In genomic region chr19:2277138-2277537, GRCh38 we compare ENCODE assay signal across 31 cellular contexts. TPM values are rescaled to one million over a fixed set of nuclear protein-coding genes. Genes with fewer than 3 reads are reported as not detected.
A peak's percentile ranks its signal among the peaks of the same experiment; 100 is the strongest.
DNase-seq lines count a peak whose midpoint lies in the region; ATAC-seq, FAIRE-seq and TF ChIP-seq lines count a peak whose summit lies in the region.
"Had no signal": no experiment of that assay in that cellular context is flagged by ENCODE, and none has a peak within 500 bp of the region (broad histone marks: within the 10 kb centered on the region; RNA-seq: fewer than 3 reads in every experiment).

No MANE protein-coding gene starts in this region.

- H3K27ac ChIP-seq in GM12878 (ENCODE audit: control insufficient read depth, insufficient read depth) = no peak overlapping the region
- H3K27ac ChIP-seq in neutrophil = peak overlapping the region; percentile 74
- H3K27ac ChIP-seq: brain microvascular endothelial cell, sigmoid colon had no signal

- CTCF ChIA-PET in Caco-2 (lab: Charles Lee) (no interaction called here), GM12878 (lab: Yijun Ruan, JAX) (interaction anchor here (1.1 to 6.4 kb wide), 3 partner anchors 24 to 115 kb away, joined by 3 to 46 read pairs (median 7); no protein-coding TSS in a partner anchor)

- no peak for TF ChIP-seq EP300 in GM12878 (IDR thresholded peaks at IDR 0.05; ENCODE audit: borderline replicate concordance in 1 of 2, control insufficient read depth in 1 of 2, low read depth in 2 of 2, low read length in 2 of 2)

- peak overlapping the region; percentile 61 for H3K27ac Mint-ChIP-seq in activated T-cell treated with anti-CD3 and anti-CD28 coated beads, Interleukin-2, amount 50 U/mL, for 72 hours
- peak overlapping the region; percentile 87 for H3K27ac Mint-ChIP-seq in Caco-2 (ENCODE audit: unreplicated experiment)
- H3K27ac Mint-ChIP-seq: mesothelial cell of epicardium had no signal

- no peak overlapping the region for H2AFZ ChIP-seq in GM12878 (ENCODE audit: control insufficient read depth, low read depth, low read length)

- H3K4me2 ChIP-seq in GM12878 (ENCODE audit: control insufficient read depth, insufficient read depth) = no peak overlapping the region

- peaks cover 5% of the 10 kb centered on the region for H4K20me1 ChIP-seq in GM12878 (ENCODE audit: control insufficient read depth, insufficient read depth)

- H3K9ac ChIP-seq in GM12878 (ENCODE audit: control insufficient read depth, insufficient read depth, low read length) = no peak overlapping the region

- peaks cover 3% of the 10 kb centered on the region; the same call in 1 of the 2 replicates for H3K36me3 ChIP-seq in Caco-2 (ENCODE audit: control insufficient read depth, insufficient read depth, low read length)
- peaks cover 4 to 14% of the 10 kb centered on the region in 2 experiments for H3K36me3 ChIP-seq in GM12878 (ENCODE audit: control insufficient read depth in 2 of 2, insufficient read depth in 2 of 2, low read length in 1 of 2)
- peaks cover 74% of the 10 kb centered on the region for H3K36me3 ChIP-seq in neutrophil

- peaks cover 25% of the 10 kb centered on the region for H3K79me2 ChIP-seq in GM12878 (ENCODE audit: control insufficient read depth, insufficient read depth, low read length)

- FAIRE-seq in GM12878 (lab: Jason Lieb, UNC) = no peak
- FAIRE-seq: GM18507, H54, kidney, urothelium cell line had no signal

- BruUV-seq in Caco-2 (replicated peaks; lab: Mats Ljungman, UMichigan) (no TSS peak), GM12878 (replicated peaks; lab: Mats Ljungman, UMichigan) (no TSS peak)

- intact Hi-C loops in Caco-2 (cut with micrococcal nuclease; ENCODE audit: unreplicated experiment) = loop anchor here (5.0 kb wide), 1 partner anchor 110 kb away; no protein-coding TSS in a partner anchor
- intact Hi-C loops in GM12878 (cut with micrococcal nuclease; ENCODE audit: unreplicated experiment) = loop anchor here (5.0 to 10.0 kb wide), 2 partner anchors 115 to 508 kb away; partner anchors contain the start of genes SGTA and THOP1

- POLR2A ChIA-PET in Caco-2 (lab: Charles Lee) (no interaction called here), GM12878 (lab: Charles Lee) (interaction anchor here (0.6 kb wide), 1 partner anchor 113 kb away, joined by 6 read pairs; no protein-coding TSS in a partner anchor)

- WGBS in GM12878 (ENCODE audit: insufficient coverage, insufficient replicate concordance, low lambda C conversion rate, missing lambda C conversion rate) = 78% methylated on average over 9 of the region's 9 CpGs

- H3K9me3 ChIP-seq in Caco-2 (no peaks in the 10 kb centered on the region), GM12878 (replicated peaks; ENCODE audit: control insufficient read depth, insufficient read depth, low read length) (no peaks in the 10 kb centered on the region), neutrophil (no peaks in the 10 kb centered on the region)
- H3K9me3 ChIP-seq: sigmoid colon had no signal

- in situ Hi-C loops in GM12878 (cut with MboI) = loop anchor here (10.0 kb wide), 1 partner anchor 338 kb away; no protein-coding TSS in a partner anchor

- no peaks in the 10 kb centered on the region for H3K9me3 Mint-ChIP-seq in activated T-cell treated with anti-CD3 and anti-CD28 coated beads, Interleukin-2, amount 50 U/mL, for 72 hours
- H3K9me3 Mint-ChIP-seq in activated T-cell treated with anti-CD3 and anti-CD28 coated beads, Interleukin-2, amount 50 U/mL, for 4 hours = no peaks in the 10 kb centered on the region
- no peaks in the 10 kb centered on the region for H3K9me3 Mint-ChIP-seq in Caco-2 (ENCODE audit: unreplicated experiment)
- H3K9me3 Mint-ChIP-seq: mesothelial cell of epicardium; nephron; stimulated activated effector memory CD8-positive, alpha-beta T cell treated with anti-CD3 and anti-CD28 coated beads, Interleukin-12 subunit alpha, Interleukin-12 subunit beta, amount 100 ng/mL, for 72 hours had no signal

- TF ChIP-seq CTCF in Caco-2 (IDR thresholded peaks at IDR 0.05; ENCODE audit: insufficient read depth in 1 of 2, low read depth in 1 of 2, low read length in 1 of 2, severe bottlenecking in 1 of 2, unreplicated experiment in 1 of 2) = no peak
- no peak for TF ChIP-seq CTCF in GM12878 (IDR thresholded peaks at IDR 0.05 in 2 of 3, conservative IDR thresholded peaks at IDR 0.05 in 1 of 3; ENCODE audit: control insufficient read depth in 2 of 3, extremely low read depth in 1 of 3, insufficient read depth in 1 of 3, low read depth in 3 of 3, low read length in 3 of 3)
- TF ChIP-seq CTCF in neutrophil (IDR thresholded peaks at IDR 0.05) = no peak

- peak; percentile 41; the same call in 1 of the 2 replicates for TF ChIP-seq POLR2A in GM12878 (IDR thresholded peaks at IDR 0.05; ENCODE audit: low read depth, low read length)

- no peak for DNase-seq in activated T-cell treated with anti-CD3 and anti-CD28 coated beads, Interleukin-2, amount 50 U/mL, for 72 hours
- DNase-seq in activated T-cell treated with anti-CD3 and anti-CD28 coated beads, Interleukin-2, amount 50 U/mL, for 4 hours = no peak
- no peak for DNase-seq in Caco-2
- DNase-seq in GM12878 (ENCODE audit: low read depth, low spot score) = no peak
- DNase-seq in MV-4-11 (lab: John Stamatoyannopoulos, UW) = no peak
- DNase-seq: activated CD4-positive, alpha-beta T cell treated with anti-CD3 and anti-CD28 coated beads, Interleukin-2, amount 50 U/mL, for 4 hours; activated CD4-positive, CD25-positive, alpha-beta regulatory T cell; activated CD8-positive, alpha-beta memory T cell treated with anti-CD3 and anti-CD28 coated beads, Interleukin-2, amount 50 U/mL, for 4 hours; activated effector memory CD4-positive, alpha-beta T cell treated with anti-CD3 and anti-CD28 coated beads, Interleukin-2, amount 50 U/mL, for 16 hours; brain microvascular endothelial cell; DMS79; GDM1; kidney; NCI-H1105 treated with DMSO at 0.1 percent for 48 hours; NCI-H2029; NCI-H524 treated with DMSO at 0.1 percent for 48 hours; sigmoid colon; stimulated activated CD4-positive, alpha-beta T cell treated with anti-CD3 and anti-CD28 coated beads, Interleukin-4, amount 100 ng/mL, for 24 hours had no signal

- H3K4me1 ChIP-seq in Caco-2 (peaks cover 7% of the 10 kb centered on the region; the same call in 1 of the 2 replicates), GM12878 (ENCODE audit: control insufficient read depth, insufficient read depth, low read length) (peaks cover 14% of the 10 kb centered on the region), neutrophil (ENCODE audit: control insufficient read depth in 1 of 2, insufficient read depth in 1 of 2, low read depth in 1 of 2, low read length in 1 of 2) (peaks cover 78 to 79% of the 10 kb centered on the region in 2 experiments)

- no peak for TF ChIP-seq RAD21 in GM12878 (IDR thresholded peaks at IDR 0.05; ENCODE audit: insufficient read depth, low read depth, low read length)

- H3K4me3 ChIP-seq in Caco-2 (ENCODE audit: low read depth, low read length) (no peak overlapping the region), GM12878 (no peak overlapping the region), neutrophil (ENCODE audit: low read depth in 1 of 2, low read length in 1 of 2) (no peak overlapping the region)
- H3K4me3 ChIP-seq: sigmoid colon had no signal

- RAD21 ChIA-PET in GM12878 (lab: Charles Lee; ENCODE audit: unreplicated experiment) = interaction anchor here (1.0 to 1.4 kb wide), 2 partner anchors 39 to 334 kb away, joined by 3 to 6 read pairs; no protein-coding TSS in a partner anchor

- H3K27me3 ChIP-seq in Caco-2 (replicated peaks; ENCODE audit: control insufficient read depth, insufficient read depth, low read length) = no peaks in the 10 kb centered on the region
- no peaks in the 10 kb centered on the region for H3K27me3 ChIP-seq in GM12878 (replicated peaks in 1 of 2; ENCODE audit: control insufficient read depth in 2 of 2, insufficient read depth in 2 of 2, low read length in 1 of 2)
- no peaks in the 10 kb centered on the region for H3K27me3 ChIP-seq in neutrophil
- H3K27me3 ChIP-seq: brain microvascular endothelial cell, sigmoid colon had no signal

- H3K4me1 Mint-ChIP-seq in activated T-cell treated with anti-CD3 and anti-CD28 coated beads, Interleukin-2, amount 50 U/mL, for 72 hours (ENCODE audit: low read depth) = peaks cover 28% of the 10 kb centered on the region
- H3K4me1 Mint-ChIP-seq in activated T-cell treated with anti-CD3 and anti-CD28 coated beads, Interleukin-2, amount 50 U/mL, for 4 hours (ENCODE audit: low read depth) = peaks cover 30% of the 10 kb centered on the region
- H3K4me1 Mint-ChIP-seq in Caco-2 (ENCODE audit: low read depth, unreplicated experiment) = no peaks in the 10 kb centered on the region

- no peaks in the 10 kb centered on the region for H3K27me3 Mint-ChIP-seq in activated T-cell treated with anti-CD3 and anti-CD28 coated beads, Interleukin-2, amount 50 U/mL, for 72 hours (ENCODE audit: low read depth)
- H3K27me3 Mint-ChIP-seq in activated T-cell treated with anti-CD3 and anti-CD28 coated beads, Interleukin-2, amount 50 U/mL, for 4 hours (ENCODE audit: low read depth) = no peaks in the 10 kb centered on the region
- H3K27me3 Mint-ChIP-seq in Caco-2 (ENCODE audit: insufficient read depth, unreplicated experiment) = no peaks in the 10 kb centered on the region

- SMC1A ChIA-PET in GM12878 (lab: Charles Lee; ENCODE audit: uncharacterized antibody, unreplicated experiment) = interaction anchor here (0.9 to 1.8 kb wide), 4 partner anchors 11 to 334 kb away, joined by 3 to 5 read pairs (median 4); no protein-coding TSS in a partner anchor

- no peak for ATAC-seq in activated T-cell treated with anti-CD3 and anti-CD28 coated beads, Interleukin-2, amount 50 U/mL, for 72 hours (replicated peaks in 1 of 2)
- ATAC-seq in activated T-cell treated with anti-CD3 and anti-CD28 coated beads, Interleukin-2, amount 50 U/mL, for 4 hours = no peak
- ATAC-seq in GM12878 (no peak), HG03342 (IDR thresholded peaks at IDR 0.05; ENCODE audit: unreplicated experiment) (no peak), HG03280 (IDR thresholded peaks at IDR 0.05; ENCODE audit: unreplicated experiment) (no peak)
- ATAC-seq: stimulated activated effector memory CD8-positive, alpha-beta T cell treated with anti-CD3 and anti-CD28 coated beads, Interleukin-12 subunit alpha, Interleukin-12 subunit beta, amount 100 ng/mL, for 72 hours had no signal

- H3K4me3 Mint-ChIP-seq in activated T-cell treated with anti-CD3 and anti-CD28 coated beads, Interleukin-2, amount 50 U/mL, for 72 hours = no peak overlapping the region
- H3K4me3 Mint-ChIP-seq in activated T-cell treated with anti-CD3 and anti-CD28 coated beads, Interleukin-2, amount 50 U/mL, for 4 hours = no peak overlapping the region
- H3K4me3 Mint-ChIP-seq in Caco-2 (ENCODE audit: unreplicated experiment) = no peak overlapping the region
- H3K4me3 Mint-ChIP-seq: mesothelial cell of epicardium; stimulated activated effector memory CD8-positive, alpha-beta T cell treated with anti-CD3 and anti-CD28 coated beads, Interleukin-12 subunit alpha, Interleukin-12 subunit beta, amount 100 ng/mL, for 72 hours had no signal

- H3K36me3 Mint-ChIP-seq in activated T-cell treated with anti-CD3 and anti-CD28 coated beads, Interleukin-2, amount 50 U/mL, for 72 hours (ENCODE audit: insufficient read depth in 2 of 2) = peaks cover 4 to 6% of the 10 kb centered on the region in 2 donors
- H3K36me3 Mint-ChIP-seq in activated T-cell treated with anti-CD3 and anti-CD28 coated beads, Interleukin-2, amount 50 U/mL, for 4 hours (ENCODE audit: insufficient read depth) = peaks cover 10% of the 10 kb centered on the region
- peaks cover 69% of the 10 kb centered on the region for H3K36me3 Mint-ChIP-seq in Caco-2 (ENCODE audit: insufficient read depth, unreplicated experiment)

RNA-seq across cellular contexts. Expression of gene PEAK3, which starts 4.8 kb away (rescaled TPM):
- total RNA-seq in activated T-cell treated with anti-CD3 and anti-CD28 coated beads, Interleukin-2, amount 50 U/mL, for 72 hours = under 1 TPM in 1 of 2 donors, not detected in 1; 0.09 TPM
- under 1 TPM in 1 of 3 donors, not detected in 2; 0.11 TPM for total RNA-seq in activated T-cell treated with anti-CD3 and anti-CD28 coated beads, Interleukin-2, amount 50 U/mL, for 4 hours
- total RNA-seq in Caco-2 (2022) (not detected in 2 replicates), GM12878 (2014; rRNA removed) (not detected in 2 replicates), GM12878 (2014; rRNA removed; fragmentation: Illumina TruSeq; extraction: Trizol) (not detected in 2 replicates), GM12878 (2021) (0.10 and 0.13 TPM in 2 replicates)
- not detected in 2 replicates for total RNA-seq in GM12878 (2013; cell fraction: nucleolus; rRNA removed)
- 0.09 TPM for polyA plus RNA-seq in GM12878 (2011; ENCODE audit: low read depth)
- polyA plus RNA-seq in GM12878 (2011; rRNA removed) (0.03 TPM in 1 of 2 replicates, not detected in the other), GM12878 (2014; fragmentation: Illumina TruSeq; extraction: Trizol) (not detected in 2 replicates), GM12878 (2014; fragmentation: Nextera tagmentation; extraction: Ambion mirVana) (not detected), GM12878 (2014; rRNA removed) (not detected in 2 replicates), GM12878 (2016; fragmentation: Nextera tagmentation; extraction: Ambion mirVana) (under 1 TPM in 1 of 2 experiments, not detected in 1; 0.05 TPM)
- not detected in 2 replicates for polyA plus RNA-seq in GM12878 (2011; cell fraction: cytosol; rRNA removed)
- polyA plus RNA-seq in GM12878 (2011; cell fraction: nucleus; rRNA removed) = 0.06 and 0.19 TPM in 2 replicates
- polyA plus RNA-seq in GM12878 (2012) = 0.25 and 1.1 TPM in 2 replicates
- 0.05 TPM in 1 of 2 replicates, not detected in the other for polyA minus RNA-seq in GM12878 (2011; rRNA and poly(A)+ RNA removed)
- 0.52 TPM in 1 of 2 replicates, not detected in the other for polyA minus RNA-seq in GM12878 (2011; cell fraction: cytosol; rRNA and poly(A)+ RNA removed)
- polyA minus RNA-seq in GM12878 (2011; cell fraction: nucleus; rRNA and poly(A)+ RNA removed) = 0.12 and 0.19 TPM in 2 replicates
- total RNA-seq: M059J, mesothelial cell of epicardium had no signal

RNA-seq across cellular contexts. Expression of gene JSRP1, which starts 20.9 kb away (rescaled TPM):
- total RNA-seq in activated T-cell treated with anti-CD3 and anti-CD28 coated beads, Interleukin-2, amount 50 U/mL, for 72 hours = 1 to 10 TPM in 1 of 2 donors, under 1 TPM in 1; 0.72 to 1.6 TPM
- under 1 TPM; 0.63 to 0.95 (median 0.89) TPM for total RNA-seq in activated T-cell treated with anti-CD3 and anti-CD28 coated beads, Interleukin-2, amount 50 U/mL, for 4 hours
- total RNA-seq in Caco-2 (2022) = not detected in 2 replicates
- not detected in 2 replicates for total RNA-seq in GM12878 (2013; cell fraction: nucleolus; rRNA removed)
- not detected in 2 replicates for total RNA-seq in GM12878 (2014; rRNA removed)
- total RNA-seq in GM12878 (2014; rRNA removed; fragmentation: Illumina TruSeq; extraction: Trizol) = not detected in 2 replicates
- total RNA-seq in GM12878 (2021) = 0.41 and 0.43 TPM in 2 replicates
- not detected for polyA plus RNA-seq in GM12878 (2011; ENCODE audit: low read depth)
- not detected in 2 replicates for polyA plus RNA-seq in GM12878 (2011; rRNA removed)
- 0.10 TPM in 1 of 2 replicates, not detected in the other for polyA plus RNA-seq in GM12878 (2011; cell fraction: cytosol; rRNA removed)
- polyA plus RNA-seq in GM12878 (2011; cell fraction: nucleus; rRNA removed) = 0.13 TPM in 1 of 2 replicates, not detected in the other
- polyA plus RNA-seq in GM12878 (2012) = 0.90 and 2.8 TPM in 2 replicates
- polyA plus RNA-seq in GM12878 (2014; fragmentation: Illumina TruSeq; extraction: Trizol) = not detected in 2 replicates
- not detected for polyA plus RNA-seq in GM12878 (2014; fragmentation: Nextera tagmentation; extraction: Ambion mirVana)
- 0.14 TPM in 1 of 2 replicates, not detected in the other for polyA plus RNA-seq in GM12878 (2014; rRNA removed)
- polyA plus RNA-seq in GM12878 (2016; fragmentation: Nextera tagmentation; extraction: Ambion mirVana) = under 1 TPM; 0.49 to 0.91 TPM
- polyA minus RNA-seq in GM12878 (2011; rRNA and poly(A)+ RNA removed) = 0.72 TPM in 1 of 2 replicates, not detected in the other
- polyA minus RNA-seq in GM12878 (2011; cell fraction: cytosol; rRNA and poly(A)+ RNA removed) = not detected in 2 replicates
- polyA minus RNA-seq in GM12878 (2011; cell fraction: nucleus; rRNA and poly(A)+ RNA removed) = not detected in 2 replicates
- total RNA-seq: A172, M059J, posterior vena cava, temporal lobe had no signal

RNA-seq across cellular contexts. Expression of gene AMH, which starts 28.0 kb away (rescaled TPM):
- total RNA-seq in activated T-cell treated with anti-CD3 and anti-CD28 coated beads, Interleukin-2, amount 50 U/mL, for 72 hours = 1 to 10 TPM; 4.6 to 10.0 TPM
- 1 to 10 TPM; 3.9 to 9.4 (median 5.8) TPM for total RNA-seq in activated T-cell treated with anti-CD3 and anti-CD28 coated beads, Interleukin-2, amount 50 U/mL, for 4 hours
- total RNA-seq in Caco-2 (2022) (19.3 and 19.4 TPM in 2 replicates), GM12878 (2014; rRNA removed) (1.4 and 1.7 TPM in 2 replicates), GM12878 (2014; rRNA removed; fragmentation: Illumina TruSeq; extraction: Trizol) (0.18 TPM in 1 of 2 replicates, not detected in the other), GM12878 (2021) (2.1 and 3.5 TPM in 2 replicates)
- 3.2 and 4.9 TPM in 2 replicates for total RNA-seq in GM12878 (2013; cell fraction: nucleolus; rRNA removed)
- polyA plus RNA-seq in GM12878 (2011; ENCODE audit: low read depth) = not detected
- polyA plus RNA-seq in GM12878 (2011; rRNA removed) (0.20 and 0.22 TPM in 2 replicates), GM12878 (2014; fragmentation: Illumina TruSeq; extraction: Trizol) (not detected in 2 replicates), GM12878 (2014; fragmentation: Nextera tagmentation; extraction: Ambion mirVana) (not detected), GM12878 (2014; rRNA removed) (2.6 TPM in 2 replicates), GM12878 (2016; fragmentation: Nextera tagmentation; extraction: Ambion mirVana) (under 1 TPM in 1 of 2 experiments, not detected in 1; 0.17 TPM)
- polyA plus RNA-seq in GM12878 (2011; cell fraction: cytosol; rRNA removed) = 0.30 and 0.89 TPM in 2 replicates
- 15.5 and 28.6 TPM in 2 replicates for polyA plus RNA-seq in GM12878 (2011; cell fraction: nucleus; rRNA removed)
- polyA plus RNA-seq in GM12878 (2012) = 0.27 and 0.92 TPM in 2 replicates
- 0.31 TPM in 1 of 2 replicates, not detected in the other for polyA minus RNA-seq in GM12878 (2011; rRNA and poly(A)+ RNA removed)
- polyA minus RNA-seq in GM12878 (2011; cell fraction: cytosol; rRNA and poly(A)+ RNA removed) = 1.2 TPM in 1 of 2 replicates, not detected in the other
- polyA minus RNA-seq in GM12878 (2011; cell fraction: nucleus; rRNA and poly(A)+ RNA removed) = 1.6 and 5.0 TPM in 2 replicates

RNA-seq across cellular contexts. Expression of gene LINGO3, which starts 30.8 kb away (rescaled TPM):
- total RNA-seq in activated T-cell treated with anti-CD3 and anti-CD28 coated beads, Interleukin-2, amount 50 U/mL, for 72 hours = not detected
- total RNA-seq in activated T-cell treated with anti-CD3 and anti-CD28 coated beads, Interleukin-2, amount 50 U/mL, for 4 hours = not detected
- 1.3 and 1.4 TPM in 2 replicates for total RNA-seq in Caco-2 (2022)
- 0.31 TPM in 1 of 2 replicates, not detected in the other for total RNA-seq in GM12878 (2013; cell fraction: nucleolus; rRNA removed)
- 0.22 and 0.40 TPM in 2 replicates for total RNA-seq in GM12878 (2014; rRNA removed)
- total RNA-seq in GM12878 (2014; rRNA removed; fragmentation: Illumina TruSeq; extraction: Trizol) = 0.09 TPM in 1 of 2 replicates, not detected in the other
- 0.27 and 0.33 TPM in 2 replicates for total RNA-seq in GM12878 (2021)
- 0.21 TPM for polyA plus RNA-seq in GM12878 (2011; ENCODE audit: low read depth)
- not detected in 2 replicates for polyA plus RNA-seq in GM12878 (2011; rRNA removed)
- not detected in 2 replicates for polyA plus RNA-seq in GM12878 (2011; cell fraction: cytosol; rRNA removed)
- polyA plus RNA-seq in GM12878 (2011; cell fraction: nucleus; rRNA removed) = 0.06 TPM in 1 of 2 replicates, not detected in the other
- 1.5 and 1.8 TPM in 2 replicates for polyA plus RNA-seq in GM12878 (2012)
- not detected in 2 replicates for polyA plus RNA-seq in GM12878 (2014; fragmentation: Illumina TruSeq; extraction: Trizol)
- polyA plus RNA-seq in GM12878 (2014; fragmentation: Nextera tagmentation; extraction: Ambion mirVana) = not detected
- polyA plus RNA-seq in GM12878 (2014; rRNA removed) = 0.05 and 0.09 TPM in 2 replicates
- 1 to 10 TPM; 1.2 to 2.0 TPM for polyA plus RNA-seq in GM12878 (2016; fragmentation: Nextera tagmentation; extraction: Ambion mirVana)
- not detected in 2 replicates for polyA minus RNA-seq in GM12878 (2011; rRNA and poly(A)+ RNA removed)
- not detected in 2 replicates for polyA minus RNA-seq in GM12878 (2011; cell fraction: cytosol; rRNA and poly(A)+ RNA removed)
- not detected in 2 replicates for polyA minus RNA-seq in GM12878 (2011; cell fraction: nucleus; rRNA and poly(A)+ RNA removed)
- total RNA-seq: A172, M059J had no signal

RNA-seq across cellular contexts. Expression of gene SF3A2, which starts 40.5 kb away (rescaled TPM):
- 100 to 1,000 TPM; 146 to 147 TPM for total RNA-seq in activated T-cell treated with anti-CD3 and anti-CD28 coated beads, Interleukin-2, amount 50 U/mL, for 72 hours
- 100 to 1,000 TPM; 174 to 195 (median 179) TPM for total RNA-seq in activated T-cell treated with anti-CD3 and anti-CD28 coated beads, Interleukin-2, amount 50 U/mL, for 4 hours
- total RNA-seq in Caco-2 (2022) (129 and 135 TPM in 2 replicates), GM12878 (2014; rRNA removed) (41.5 and 49.3 TPM in 2 replicates), GM12878 (2014; rRNA removed; fragmentation: Illumina TruSeq; extraction: Trizol) (12.3 and 15.6 TPM in 2 replicates), GM12878 (2021) (132 and 143 TPM in 2 replicates)
- total RNA-seq in GM12878 (2013; cell fraction: nucleolus; rRNA removed) = 88.3 and 88.5 TPM in 2 replicates
- polyA plus RNA-seq in GM12878 (2011; ENCODE audit: low read depth) = 49.8 TPM
- polyA plus RNA-seq in GM12878 (2011; rRNA removed) (3.3 and 5.4 TPM in 2 replicates), GM12878 (2014; fragmentation: Illumina TruSeq; extraction: Trizol) (2.4 and 26.9 TPM in 2 replicates), GM12878 (2014; fragmentation: Nextera tagmentation; extraction: Ambion mirVana) (under 1 TPM; 0.33 to 0.55 TPM), GM12878 (2014; rRNA removed) (36.2 and 61.3 TPM in 2 replicates), GM12878 (2016; fragmentation: Nextera tagmentation; extraction: Ambion mirVana) (10 to 100 TPM; 34.4 to 39.7 TPM)
- polyA plus RNA-seq in GM12878 (2011; cell fraction: cytosol; rRNA removed) = 11.1 and 14.5 TPM in 2 replicates
- polyA plus RNA-seq in GM12878 (2011; cell fraction: nucleus; rRNA removed) = 89.6 and 126 TPM in 2 replicates
- 86.1 and 131 TPM in 2 replicates for polyA plus RNA-seq in GM12878 (2012)
- polyA minus RNA-seq in GM12878 (2011; rRNA and poly(A)+ RNA removed) = 10.2 and 25.5 TPM in 2 replicates
- polyA minus RNA-seq in GM12878 (2011; cell fraction: cytosol; rRNA and poly(A)+ RNA removed) = 30.7 and 38.0 TPM in 2 replicates
- 69.4 and 102 TPM in 2 replicates for polyA minus RNA-seq in GM12878 (2011; cell fraction: nucleus; rRNA and poly(A)+ RNA removed)
